ENCODE assay signal across 18 cellular contexts in genomic region chr2:215521031-215521430, GRCh38.
DNase-seq lines count a peak whose midpoint lies in the region; ATAC-seq and TF ChIP-seq lines count a peak whose summit lies in the region.
"Had no signal": no experiment of that assay in that cellular context is flagged by ENCODE, and none has a peak within 500 bp of the region (broad histone marks: within the 10 kb centered on the region; RNA-seq: fewer than 3 reads in every experiment).

No MANE protein-coding gene starts in this region.

- BruUV-seq in mammary epithelial cell (replicated peaks; lab: Mats Ljungman, UMichigan): no TSS peak

- H3K9me3 ChIP-seq in mammary epithelial cell (replicated peaks; ENCODE audit: insufficient read depth, low read length) (no peaks in the 10 kb centered on the region), breast epithelium (no peaks in the 10 kb centered on the region), skeletal muscle satellite cell (replicated peaks; ENCODE audit: low read length) (no peaks in the 10 kb centered on the region)

- H3K36me3 ChIP-seq in mammary epithelial cell (ENCODE audit: insufficient read depth, low read length) (no peaks in the 10 kb centered on the region), breast epithelium (no peaks in the 10 kb centered on the region), skeletal muscle satellite cell (ENCODE audit: insufficient read depth, low read length) (no peaks in the 10 kb centered on the region), mesendoderm (ENCODE audit: control insufficient read depth, insufficient read depth, low read length) (no peaks in the 10 kb centered on the region)

- H3K79me1 ChIP-seq in mesendoderm (ENCODE audit: low read length): no peaks in the 10 kb centered on the region

- H3K56ac ChIP-seq in mesendoderm (ENCODE audit: low read length): no peak overlapping the region

- H3K23ac ChIP-seq in mesendoderm (ENCODE audit: low read length): no peak overlapping the region

- H3K9ac ChIP-seq in mammary epithelial cell (ENCODE audit: insufficient read depth, low read length) (no peak overlapping the region), skeletal muscle satellite cell (ENCODE audit: low read depth, low read length) (peak overlapping the region; percentile 27), mesendoderm (ENCODE audit: low read length) (no peak overlapping the region)
- H3K9ac ChIP-seq: KMS-11 had no signal

- H2AFZ ChIP-seq in mammary epithelial cell (ENCODE audit: low read depth, low read length): peak overlapping the region; percentile 79

- no peak overlapping the region for H3K4ac ChIP-seq in mesendoderm (ENCODE audit: low read depth, low read length)

- H3K79me2 ChIP-seq in mammary epithelial cell (ENCODE audit: insufficient read depth, low read length) (no peaks in the 10 kb centered on the region), mesendoderm (ENCODE audit: control insufficient read depth, insufficient read depth, low read length) (no peaks in the 10 kb centered on the region)

- no peaks in the 10 kb centered on the region for H4K20me1 ChIP-seq in mammary epithelial cell (ENCODE audit: insufficient read depth, low read length)

- no peak overlapping the region for H3K18ac ChIP-seq in mesendoderm (ENCODE audit: low read length)

- CTCF ChIA-PET in mammary epithelial cell (lab: Charles Lee; ENCODE audit: low non-redundant PET): no interaction called here

- no peak overlapping the region for H4K5ac ChIP-seq in mesendoderm (ENCODE audit: low read length)

- TF ChIP-seq CTCF in mammary epithelial cell (conservative IDR thresholded peaks at IDR 0.05 in 1 of 2, IDR thresholded peaks at IDR 0.05 in 1 of 2; ENCODE audit: extremely low read depth in 1 of 2, insufficient read depth in 1 of 2, low read depth in 1 of 2, low read length in 2 of 2): no peak
- no peak for TF ChIP-seq CTCF in breast epithelium (IDR thresholded peaks at IDR 0.05)
- TF ChIP-seq CTCF in fibroblast of the aortic adventitia (IDR thresholded peaks at IDR 0.05; ENCODE audit: insufficient read depth, low read length): no peak

- H3K4me3 ChIP-seq in mammary epithelial cell (replicated peaks in 1 of 3; ENCODE audit: insufficient read depth in 1 of 3, low read depth in 2 of 3, low read length in 3 of 3): no peak overlapping the region
- H3K4me3 ChIP-seq in breast epithelium: no peak overlapping the region
- H3K4me3 ChIP-seq in fibroblast of the aortic adventitia (ENCODE audit: low read depth, low read length): no peak overlapping the region
- no peak overlapping the region for H3K4me3 ChIP-seq in skeletal muscle satellite cell (ENCODE audit: low read length)
- no peak overlapping the region for H3K4me3 ChIP-seq in mesendoderm (ENCODE audit: low read length)

- no peak for ATAC-seq in HG03139 (IDR thresholded peaks at IDR 0.05; ENCODE audit: unreplicated experiment)

- H4K8ac ChIP-seq in mesendoderm (ENCODE audit: low read depth, low read length): no peak overlapping the region

- TF ChIP-seq POLR2A in breast epithelium (IDR thresholded peaks at IDR 0.05): no peak

- H2BK120ac ChIP-seq in mesendoderm (ENCODE audit: low read depth, low read length): no peak overlapping the region

- dilution Hi-C loops in mammary epithelial cell (cut with HindIII; ENCODE audit: low sequenced_read_pairs): no loop called here

- in situ Hi-C loops in mammary epithelial cell (cut with MboI; ENCODE audit: low sequenced_read_pairs in 2 of 2): no loop called here

- intact Hi-C loops in mammary epithelial cell (cut with micrococcal nuclease): no loop called here
- intact Hi-C loops in breast epithelium (cut with DNase I; ENCODE audit: low total_unique reads): no loop called here

- no peak overlapping the region for H2BK5ac ChIP-seq in mesendoderm (ENCODE audit: low read length)

- H3K4me1 ChIP-seq in mammary epithelial cell (ENCODE audit: insufficient read depth, low read length) (no peaks in the 10 kb centered on the region), breast epithelium (peaks cover 0 to 7% of the 10 kb centered on the region in 2 donors), skeletal muscle satellite cell (ENCODE audit: control insufficient read depth, insufficient read depth, low read length) (peaks cover 17% of the 10 kb centered on the region), mesendoderm (ENCODE audit: control insufficient read depth, low read depth, low read length) (peaks cover 2% of the 10 kb centered on the region)

- no peak overlapping the region for H2BK15ac ChIP-seq in mesendoderm (replicated peaks; ENCODE audit: low read depth)

- no peak overlapping the region for H3K4me2 ChIP-seq in mammary epithelial cell (ENCODE audit: insufficient read depth, low read depth, low read length)
- no peak overlapping the region for H3K4me2 ChIP-seq in skeletal muscle satellite cell (ENCODE audit: low read length)
- no peak overlapping the region for H3K4me2 ChIP-seq in mesendoderm (ENCODE audit: low read length)
- H3K4me2 ChIP-seq: KMS-11 had no signal

- DNase-seq in mammary epithelial cell: no peak
- DNase-seq in breast epithelium (ENCODE audit: low spot score in 2 of 2): no peak
- DNase-seq in NCI-H446 treated with DMSO at 0.1 percent for 48 hours (lab: John Stamatoyannopoulos, UW): peak; percentile 9
- DNase-seq in fibroblast of the aortic adventitia (ENCODE audit: low read depth): peak; percentile 38
- DNase-seq in effector CD8-positive, alpha-beta T cell (lab: John Stamatoyannopoulos, UW): no peak
- no peak for DNase-seq in mesendoderm
- DNase-seq: C1 segment of cervical spinal cord; DMS 273 treated with DMSO at 0.1 percent for 48 hours; HFFc6; NCI-H1092; NCI-H146; NCI-H2081; NCI-H345; NCI-H69; NK-92 treated with Interleukin-12 subunit alpha and Interleukin-12 subunit beta, amount 100 ng/mL, for 24 hours had no signal

- H3K27ac ChIP-seq in mammary epithelial cell (ENCODE audit: insufficient read depth, low read depth, low read length) (no peak overlapping the region), breast epithelium (no peak overlapping the region), mesendoderm (ENCODE audit: low read depth, low read length) (no peak overlapping the region)
- H3K27ac ChIP-seq: KMS-11 had no signal

- H3K27me3 ChIP-seq in mammary epithelial cell (ENCODE audit: insufficient read depth, low read length): no peaks in the 10 kb centered on the region
- H3K27me3 ChIP-seq in breast epithelium: no peaks in the 10 kb centered on the region
- H3K27me3 ChIP-seq in skeletal muscle satellite cell (ENCODE audit: control insufficient read depth, insufficient read depth, low read length): no peaks in the 10 kb centered on the region
- no peaks in the 10 kb centered on the region for H3K27me3 ChIP-seq in mesendoderm (ENCODE audit: insufficient read depth, low read length, poor library complexity)

- WGBS in mammary epithelial cell (ENCODE audit: low coverage, missing lambda C conversion rate): 28% methylated on average over 3 of the region's 3 CpGs
- no CpG with 5 or more reads among the region's 3 CpGs for WGBS in mesendoderm (ENCODE audit: extremely low coverage, insufficient coverage, low lambda C conversion rate)

- H2AK5ac ChIP-seq in mesendoderm (ENCODE audit: low read length): no peak overlapping the region

Comparison
In these comparisons a context has a peak if more than half of its experiments do, and no peak if none do; other contexts are left out.
1. DNase-seq: peak in NCI-H446 treated with DMSO at 0.1 percent for 48 hours (single experiment) and fibroblast of the aortic adventitia (single experiment); none in mammary epithelial cell (single experiment), breast epithelium (0 of 2), effector CD8-positive, alpha-beta T cell (single experiment) and mesendoderm (single experiment).